8 cellular contexts compared by ENCODE assay signal in the genomic region with DNA sequence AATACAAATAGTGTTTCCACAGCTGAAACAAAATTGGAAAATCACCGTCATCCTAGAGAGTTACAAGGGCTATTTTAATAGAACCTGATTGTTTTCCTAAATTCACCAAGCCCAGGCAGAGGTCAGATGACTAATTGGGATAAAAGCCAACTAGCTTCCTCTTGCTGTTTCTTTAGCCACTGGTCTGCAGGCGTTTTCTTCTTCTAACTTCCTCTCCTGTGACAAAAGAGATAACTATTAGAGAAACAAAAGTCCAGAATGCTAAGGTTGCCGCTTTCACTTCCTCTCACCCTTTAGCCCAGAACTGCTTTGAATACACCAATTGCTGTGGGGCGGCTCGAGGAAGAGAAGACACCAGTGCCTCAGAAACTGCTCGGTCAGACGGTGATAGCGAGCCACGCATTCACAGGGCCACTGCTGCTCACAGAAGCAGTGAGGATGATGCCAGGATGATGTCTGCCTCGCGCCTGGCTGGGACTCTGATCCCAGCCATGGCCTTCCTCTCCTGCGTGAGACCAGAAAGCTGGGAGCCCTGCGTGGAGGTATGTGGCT. TPM values are rescaled to one million over a fixed set of nuclear protein-coding genes. Genes with fewer than 3 reads are reported as not detected.
DNase-seq lines count a peak whose midpoint lies in the region; ATAC-seq and TF ChIP-seq lines count a peak whose summit lies in the region.

TLR4 (plus strand) TSS at position 380 of the 552 bp plus-strand sequence; CDS start at position 450, 70 bp downstream.

- peak within 1 kb of the TSS; percentile 57 for H3K9ac ChIP-seq in neuronal stem cell (ENCODE audit: low read depth, low read length, poor library complexity)

- no peak for TF ChIP-seq CTCF in fibroblast of pulmonary artery (IDR thresholded peaks at IDR 0.05; ENCODE audit: low read length, missing control alignments)

- no peak within 1 kb of the TSS for H3K4me2 ChIP-seq in neuronal stem cell (ENCODE audit: insufficient read depth, low read length, poor library complexity, severe bottlenecking)

- H3K4me3 ChIP-seq in fibroblast of pulmonary artery (replicated peaks; ENCODE audit: low read depth, low read length) = peak within 1 kb of the TSS; percentile 63
- H3K4me3 ChIP-seq in neuronal stem cell (ENCODE audit: low read length in 2 of 2) = peak within 1 kb of the TSS in 1 of 2 donors; percentile 43

- no peak within 1 kb of the TSS for H2BK5ac ChIP-seq in neuronal stem cell (ENCODE audit: low read length)

- H3K79me1 ChIP-seq in neuronal stem cell (ENCODE audit: low read depth, low read length) = no peaks in the 10 kb centered on the region

- H3K27me3 ChIP-seq in neuronal stem cell (ENCODE audit: control insufficient read depth in 3 of 3, insufficient read depth in 3 of 3, low read depth in 1 of 3, low read length in 3 of 3) = no peaks in the 10 kb centered on the region

- no peak within 1 kb of the TSS for H3K23ac ChIP-seq in neuronal stem cell (ENCODE audit: low read depth, low read length, poor library complexity)

- peak within 1 kb of the TSS; percentile 56 for H3K27ac ChIP-seq in neuronal stem cell (replicated peaks; ENCODE audit: low read length)

- H3K4me1 ChIP-seq in neuronal stem cell (ENCODE audit: control insufficient read depth in 2 of 2, insufficient read depth in 1 of 2, low read depth in 1 of 2, low read length in 2 of 2) = peaks cover 0 to 8% of the 10 kb centered on the region in 2 donors

- H3K9me3 ChIP-seq in neuronal stem cell (replicated peaks in 1 of 2; ENCODE audit: control insufficient read depth in 2 of 2, insufficient read depth in 1 of 2, low read depth in 1 of 2, low read length in 2 of 2) = no peaks in the 10 kb centered on the region

- peak within 1 kb of the TSS; percentile 58 for H4K91ac ChIP-seq in neuronal stem cell (ENCODE audit: low read depth, low read length, poor library complexity)

- H2BK120ac ChIP-seq in neuronal stem cell (ENCODE audit: low read depth, low read length) = no peak within 1 kb of the TSS

- no peak within 1 kb of the TSS for H3K4ac ChIP-seq in neuronal stem cell (ENCODE audit: low read length)

- peaks cover 0 to 5% of the 10 kb centered on the region in 2 donors for H3K36me3 ChIP-seq in neuronal stem cell (replicated peaks in 1 of 2; ENCODE audit: control insufficient read depth in 2 of 2, insufficient read depth in 2 of 2, low read length in 2 of 2)

- H2AK5ac ChIP-seq in neuronal stem cell (ENCODE audit: low read depth, low read length) = no peak within 1 kb of the TSS

- H3K14ac ChIP-seq in neuronal stem cell (ENCODE audit: low read length) = peak within 1 kb of the TSS; percentile 32

- no peak within 1 kb of the TSS for H2BK15ac ChIP-seq in neuronal stem cell (ENCODE audit: low read length)

- ATAC-seq in HG03196 (IDR thresholded peaks at IDR 0.05; ENCODE audit: unreplicated experiment) = peak; percentile 100

- H4K8ac ChIP-seq in neuronal stem cell (ENCODE audit: low read depth, low read length) = no peak within 1 kb of the TSS

- peak within 1 kb of the TSS; percentile 76 for H3K18ac ChIP-seq in neuronal stem cell (ENCODE audit: low read length)

- no peak within 1 kb of the TSS for H2BK12ac ChIP-seq in neuronal stem cell (ENCODE audit: low read length)

- peak; percentile 7 for DNase-seq in AG08396 (ENCODE audit: low spot score)
- DNase-seq in SKM-1 treated with dmso at 0.1 percent for 144 hours (lab: John Stamatoyannopoulos, UW; ENCODE audit: unreplicated experiment) = peak; percentile 97
- peak; percentile 88 for DNase-seq in fibroblast of pulmonary artery (ENCODE audit: low read depth)
- DNase-seq in neuronal stem cell (ENCODE audit: low spot score) = peak; percentile 0
- no peak for DNase-seq in stimulated activated CD4-positive, alpha-beta T cell treated with anti-CD3 and anti-CD28 coated beads, Interleukin-1b, Interleukin-23, amount 100 ng/mL, for 48 hours
- no peak for DNase-seq in stimulated activated CD4-positive, alpha-beta T cell treated with anti-CD3 and anti-CD28 coated beads, Interleukin-4, amount 100 ng/mL, for 1 hour

- peak within 1 kb of the TSS; percentile 86 for H2AFZ ChIP-seq in neuronal stem cell (ENCODE audit: low read length)

- TF ChIP-seq POLR2A in GM19193 (IDR thresholded peaks at IDR 0.05; ENCODE audit: extremely low read depth, insufficient read depth, insufficient read length) = peak; percentile 57

- WGBS in neuronal stem cell (ENCODE audit: extremely low coverage in 2 of 2, insufficient read length in 2 of 2, insufficient replicate concordance in 1 of 2), 2 donors = no CpG with 5 or more reads among the region's 13 CpGs

RNA-seq across cellular contexts. Expression of gene TLR4, which starts in this region (rescaled TPM):
- 0.29 TPM for polyA plus RNA-seq in neuronal stem cell (2013, experiment 1 of 2)
- 0.33 TPM for polyA plus RNA-seq in neuronal stem cell (2013, experiment 2 of 2)

Comparison
In these comparisons a context has a peak if more than half of its experiments do, and no peak if none do; other contexts are left out.
1. DNase-seq: peak in AG08396 (single experiment), SKM-1 treated with dmso at 0.1 percent for 144 hours (single experiment), fibroblast of pulmonary artery (single experiment) and neuronal stem cell (single experiment); none in stimulated activated CD4-positive, alpha-beta T cell treated with anti-CD3 and anti-CD28 coated beads, Interleukin-1b, Interleukin-23, amount 100 ng/mL, for 48 hours (single experiment) and stimulated activated CD4-positive, alpha-beta T cell treated with anti-CD3 and anti-CD28 coated beads, Interleukin-4, amount 100 ng/mL, for 1 hour (single experiment).